In the genomic region with DNA sequence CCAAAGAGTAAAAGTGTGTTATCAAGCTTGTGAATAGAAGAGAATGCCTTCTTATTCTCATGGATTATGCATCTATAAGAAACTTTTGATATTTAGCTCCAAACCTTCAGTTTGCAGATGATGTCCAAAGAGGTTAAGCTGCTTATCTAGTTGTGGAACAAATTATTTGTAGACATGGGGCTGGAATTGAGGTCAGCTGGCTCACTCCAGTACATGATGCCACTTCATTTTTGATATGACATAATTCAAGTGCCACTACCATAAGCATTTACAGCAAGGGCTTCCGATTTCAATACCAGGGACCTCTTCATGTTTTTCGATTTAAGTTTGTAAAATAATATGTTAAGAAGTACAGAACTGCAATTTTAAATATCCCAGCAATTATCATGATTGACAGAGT, we compare ENCODE assay signal across 13 cellular contexts. TPM values are rescaled to one million over a fixed set of nuclear protein-coding genes. Genes with fewer than 3 reads are reported as not detected.
"Had no signal": no experiment of that assay in that cellular context is flagged by ENCODE, and none has a peak within 500 bp of the region (broad histone marks: within the 10 kb centered on the region; RNA-seq: fewer than 3 reads in every experiment).

No MANE protein-coding gene starts in this region.

- DNase-seq: activated CD4-positive, alpha-beta T cell treated with anti-CD3 and anti-CD28 coated beads, Interleukin-2, amount 50 U/mL, for 48 hours; activated T-cell treated with anti-CD3 and anti-CD28 coated beads, Interleukin-2, amount 50 U/mL, for 48 hours; foreskin keratinocyte; left colon; sigmoid colon; stimulated activated CD4-positive, alpha-beta T cell treated with anti-CD3 and anti-CD28 coated beads, Interleukin-12 subunit alpha, Interleukin-12 subunit beta, amount 100 ng/mL, for 4 hours; T-helper 2 cell had no signal

- H3K9me3 ChIP-seq: sigmoid colon, thoracic aorta had no signal

- H3K9me3 Mint-ChIP-seq: stimulated activated naive CD8-positive, alpha-beta T cell treated with anti-CD3 and anti-CD28 coated beads, Interleukin-15, Interleukin-2, amounts not matched to agents 100 ng/mL and 50 ng/mL, for 24 hours had no signal

- H3K27me3 Mint-ChIP-seq: stimulated activated naive CD8-positive, alpha-beta T cell treated with anti-CD3 and anti-CD28 coated beads, Interleukin-15, Interleukin-2, amounts not matched to agents 100 ng/mL and 50 ng/mL, for 24 hours had no signal

- H3K27me3 ChIP-seq: foreskin keratinocyte, sigmoid colon had no signal

- H3K27ac ChIP-seq: foreskin keratinocyte, sigmoid colon, thoracic aorta had no signal

- ATAC-seq: activated CD4-positive, CD25-positive, alpha-beta regulatory T cell treated with anti-CD3 and anti-CD28 coated beads, Interleukin-2, amount 50 U/mL, for 24 hours; foreskin keratinocyte had no signal

- H3K36me3 ChIP-seq: thoracic aorta had no signal

- H3K4me3 ChIP-seq: sigmoid colon, thoracic aorta had no signal

RNA-seq across cellular contexts. Expression of gene WNT16, which starts 54.4 kb away (rescaled TPM):
- total RNA-seq: foreskin keratinocyte, left colon, pulmonary artery endothelial cell, thoracic aorta had no signal
- polyA plus RNA-seq: foreskin keratinocyte, neural cell, urinary bladder had no signal
